In genomic region chr19:45492137-45492626, GRCh38 we compare ENCODE assay signal across 1 cellular context.
TF ChIP-seq lines count a peak whose summit lies in the region.

No MANE protein-coding gene starts in this region.

TF ChIP-seq in IMR-90, 13 proteins besides CTCF, POLR2A, EP300 and RAD21 (continued from another document):
- TF ChIP-seq ELK1 (IDR thresholded peaks at IDR 0.05; ENCODE audit: borderline replicate concordance, low read depth, low read length) (no peak), MAFK (IDR thresholded peaks at IDR 0.05; ENCODE audit: low read depth, low read length) (no peak), BHLHE40 (IDR thresholded peaks at IDR 0.05; ENCODE audit: low read depth, low read length) (no peak), CHD1 (IDR thresholded peaks at IDR 0.05; ENCODE audit: low read depth, low read length) (no peak), RFX5 (IDR thresholded peaks at IDR 0.05; ENCODE audit: low read depth, low read length) (no peak)
- TF ChIP-seq, protein P1, sequence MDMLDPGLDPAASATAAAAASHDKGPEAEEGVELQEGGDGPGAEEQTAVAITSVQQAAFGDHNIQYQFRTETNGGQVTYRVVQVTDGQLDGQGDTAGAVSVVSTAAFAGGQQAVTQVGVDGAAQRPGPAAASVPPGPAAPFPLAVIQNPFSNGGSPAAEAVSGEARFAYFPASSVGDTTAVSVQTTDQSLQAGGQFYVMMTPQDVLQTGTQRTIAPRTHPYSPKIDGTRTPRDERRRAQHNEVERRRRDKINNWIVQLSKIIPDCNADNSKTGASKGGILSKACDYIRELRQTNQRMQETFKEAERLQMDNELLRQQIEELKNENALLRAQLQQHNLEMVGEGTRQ (IDR thresholded peaks at IDR 0.05; ENCODE audit: low read depth, low read length) = no peak
